11 cellular contexts compared by ENCODE assay signal in genomic region chr6:150065083-150065482, GRCh38. TPM values are rescaled to one million over a fixed set of nuclear protein-coding genes. Genes with fewer than 3 reads are reported as not detected.
"Had no signal": no experiment of that assay in that cellular context is flagged by ENCODE, and none has a peak within 500 bp of the region (broad histone marks: within the 10 kb centered on the region; RNA-seq: fewer than 3 reads in every experiment).

No MANE protein-coding gene starts in this region.

- H3K9me3 Mint-ChIP-seq: GM23338, H9, HFFc6 had no signal

- H3K27ac ChIP-seq: GM23248 had no signal

- ATAC-seq: GM23338, HCT116 had no signal

- H3K9me3 ChIP-seq: HAP-1 had no signal

- H3K4me3 Mint-ChIP-seq: GM23338, H9, HFFc6 had no signal

- H3K27ac Mint-ChIP-seq: GM23338, H9, HFFc6 had no signal

- H3K4me3 ChIP-seq: GM23248, GM23338, HAP-1 had no signal

- DNase-seq: GM23248, GOT3, H7, H9, HCEC 1CT, HFFc6 had no signal

RNA-seq across cellular contexts. Expression of gene RAET1L, which starts 39.8 kb away (rescaled TPM):
- total RNA-seq: GM23248, GM23338, H1, H4, H7, H9, HFFc6 had no signal
